In genomic region chr9:106575903-106576755, GRCh38 we compare ENCODE assay signal across 24 cellular contexts.
A peak's percentile ranks its signal among the peaks of the same experiment; 100 is the strongest.
DNase-seq lines count a peak whose midpoint lies in the region; ATAC-seq and TF ChIP-seq lines count a peak whose summit lies in the region.
"Had no signal": no experiment of that assay in that cellular context is flagged by ENCODE, and none has a peak within 500 bp of the region (broad histone marks: within the 10 kb centered on the region; RNA-seq: fewer than 3 reads in every experiment).

No MANE protein-coding gene starts in this region.

- no peak for DNase-seq in GM23338 (ENCODE audit: low spot score)
- DNase-seq in astrocyte of the hippocampus (ENCODE audit: low read depth, low spot score) = peak; percentile 6
- DNase-seq in mesenchymal stem cell = no peak
- peak; percentile 58 for DNase-seq in posterior vena cava (ENCODE audit: low spot score)
- no peak for DNase-seq in activated CD4-positive, alpha-beta T cell treated with anti-CD3 and anti-CD28 coated beads for 48 hours
- DNase-seq: activated CD4-positive, alpha-beta memory T cell treated with anti-CD3 and anti-CD28 coated beads for 36 hours; activated CD4-positive, CD25-positive, alpha-beta regulatory T cell; activated CD8-positive, alpha-beta memory T cell treated with anti-CD3 and anti-CD28 coated beads, Interleukin-2, amount 50 U/mL, for 48 hours; activated naive CD8-positive, alpha-beta T cell treated with anti-CD3 and anti-CD28 coated beads, Interleukin-2, amount 10 ng/mL, durations not matched to agents 7 days and 5 days; cerebellar nuclear complex; COR-L47; effector CD4-positive, alpha-beta T cell; NCI-H1105 treated with DMSO at 0.1 percent for 48 hours; NCI-H2081; NCI-H345; NCI-H774; nucleus accumbens; T-helper 9 cell had no signal

- no peak overlapping the region for H4K8ac ChIP-seq in mesenchymal stem cell (ENCODE audit: low read length)

- ATAC-seq in GM23338 (no peak), GM21367 (IDR thresholded peaks at IDR 0.05; ENCODE audit: unreplicated experiment) (no peak), HG03108 (IDR thresholded peaks at IDR 0.05; ENCODE audit: unreplicated experiment) (no peak), GM18870 (IDR thresholded peaks at IDR 0.05; ENCODE audit: unreplicated experiment) (no peak)
- ATAC-seq: Right ventricle myocardium inferior; stimulated activated effector memory CD8-positive, alpha-beta T cell treated with anti-CD3 and anti-CD28 coated beads, Interleukin-12 subunit alpha, Interleukin-12 subunit beta, amount 100 ng/mL, for 72 hours had no signal

- no peaks in the 10 kb centered on the region for H3K9me2 ChIP-seq in GM23338 (ENCODE audit: insufficient read depth)

- H4K20me1 ChIP-seq in GM23338 (replicated peaks; ENCODE audit: insufficient read depth) = no peaks in the 10 kb centered on the region

- H2BK5ac ChIP-seq in mesenchymal stem cell (ENCODE audit: low read depth, low read length, poor library complexity, severe bottlenecking) = no peak overlapping the region

- H3K4ac ChIP-seq in mesenchymal stem cell (ENCODE audit: low read depth in 1 of 2, low read length in 2 of 2) = no peak overlapping the region

- H3K27ac ChIP-seq in GM23338 (ENCODE audit: low read depth) (no peak overlapping the region), mesenchymal stem cell (ENCODE audit: low read length, poor library complexity, severe bottlenecking) (no peak overlapping the region)

- H3K4me1 Mint-ChIP-seq in GM23338 = peaks cover 6% of the 10 kb centered on the region; the same call in 1 of the 3 replicates
- H3K4me1 Mint-ChIP-seq: activated naive CD8-positive, alpha-beta T cell treated with anti-CD3 and anti-CD28 coated beads, Interleukin-2, amount 10 ng/mL, durations not matched to agents 7 days and 5 days; stimulated activated effector memory CD8-positive, alpha-beta T cell treated with anti-CD3 and anti-CD28 coated beads, Interleukin-12 subunit alpha, Interleukin-12 subunit beta, amount 100 ng/mL, for 72 hours had no signal

- no peak overlapping the region for H3K27ac Mint-ChIP-seq in GM23338
- H3K27ac Mint-ChIP-seq: activated CD4-positive, alpha-beta memory T cell treated with anti-CD3 and anti-CD28 coated beads for 36 hours; activated naive CD8-positive, alpha-beta T cell treated with anti-CD3 and anti-CD28 coated beads, Interleukin-2, amount 10 ng/mL, durations not matched to agents 7 days and 5 days; activated T-helper 2 cell treated with anti-CD3 and anti-CD28 coated beads, Interferon-gamma antibody, Interleukin-2, Interleukin-4, amounts not matched to agents 10 μg/mL and 5 μg/mL and 100 μg/mL, durations not matched to agents 14 hours and 24 hours and 36 hours; stimulated activated effector memory CD8-positive, alpha-beta T cell treated with anti-CD3 and anti-CD28 coated beads, Interleukin-12 subunit alpha, Interleukin-12 subunit beta, amount 100 ng/mL, for 72 hours had no signal

- intact Hi-C loops in posterior vena cava (cut with DNase I) = no loop called here

- peak overlapping the region; percentile 72 for H2AFZ ChIP-seq in GM23338
- H2AFZ ChIP-seq in mesenchymal stem cell (ENCODE audit: low read depth, low read length) = no peak overlapping the region

- H3F3A ChIP-seq in GM23338 (replicated peaks; ENCODE audit: low read depth) = no peaks in the 10 kb centered on the region

- peaks cover 2% of the 10 kb centered on the region for H3K27me3 Mint-ChIP-seq in GM23338 (ENCODE audit: insufficient read depth, low read depth, poor library complexity)
- H3K27me3 Mint-ChIP-seq: activated CD4-positive, alpha-beta memory T cell treated with anti-CD3 and anti-CD28 coated beads for 36 hours; activated naive CD8-positive, alpha-beta T cell treated with anti-CD3 and anti-CD28 coated beads, Interleukin-2, amount 10 ng/mL, durations not matched to agents 7 days and 5 days had no signal

- no peak overlapping the region for H3K4me3 Mint-ChIP-seq in GM23338
- H3K4me3 Mint-ChIP-seq: activated CD4-positive, alpha-beta memory T cell treated with anti-CD3 and anti-CD28 coated beads for 36 hours; activated naive CD8-positive, alpha-beta T cell treated with anti-CD3 and anti-CD28 coated beads, Interleukin-2, amount 10 ng/mL, durations not matched to agents 7 days and 5 days; stimulated activated effector memory CD8-positive, alpha-beta T cell treated with anti-CD3 and anti-CD28 coated beads, Interleukin-12 subunit alpha, Interleukin-12 subunit beta, amount 100 ng/mL, for 72 hours had no signal

- WGBS in mesenchymal stem cell = 75% methylated on average over 12 of the region's 12 CpGs

- no peak overlapping the region for H3K23ac ChIP-seq in mesenchymal stem cell (ENCODE audit: low read length in 2 of 2)

- H2BK120ac ChIP-seq in mesenchymal stem cell (ENCODE audit: low read depth, low read length) = peak overlapping the region; percentile 34

- no peak overlapping the region for H3K18ac ChIP-seq in mesenchymal stem cell (ENCODE audit: low read depth in 1 of 2, low read length in 2 of 2)

- H3K79me1 ChIP-seq in mesenchymal stem cell (replicated peaks; ENCODE audit: low read length, poor library complexity, severe bottlenecking) = no peaks in the 10 kb centered on the region

- H3K4me1 ChIP-seq in GM23338 (ENCODE audit: insufficient read depth) (no peaks in the 10 kb centered on the region), mesenchymal stem cell (ENCODE audit: control insufficient read depth, insufficient read depth, low read depth, low read length) (no peaks in the 10 kb centered on the region)

- H3K4me2 ChIP-seq in GM23338 (no peak overlapping the region), mesenchymal stem cell (ENCODE audit: low read length, poor library complexity, severe bottlenecking) (no peak overlapping the region)

- no peak overlapping the region for H2BK15ac ChIP-seq in mesenchymal stem cell (ENCODE audit: low read depth, poor library complexity, severe bottlenecking)

- H3K79me2 ChIP-seq in GM23338 (replicated peaks; ENCODE audit: insufficient read depth) = no peaks in the 10 kb centered on the region

- H3K27me3 ChIP-seq in GM23338 (ENCODE audit: insufficient read depth) (no peaks in the 10 kb centered on the region), mesenchymal stem cell (ENCODE audit: control insufficient read depth in 1 of 2, insufficient read depth in 1 of 2, low read length in 2 of 2) (no peaks in the 10 kb centered on the region)

- peaks cover 7% of the 10 kb centered on the region; the same call in 1 of the 3 replicates for H3K36me3 Mint-ChIP-seq in GM23338 (ENCODE audit: low read depth)
- H3K36me3 Mint-ChIP-seq: activated CD4-positive, alpha-beta memory T cell treated with anti-CD3 and anti-CD28 coated beads for 36 hours; activated naive CD8-positive, alpha-beta T cell treated with anti-CD3 and anti-CD28 coated beads, Interleukin-2, amount 10 ng/mL, durations not matched to agents 7 days and 5 days; stimulated activated effector memory CD8-positive, alpha-beta T cell treated with anti-CD3 and anti-CD28 coated beads, Interleukin-12 subunit alpha, Interleukin-12 subunit beta, amount 100 ng/mL, for 72 hours had no signal

- no peak overlapping the region for H3K9ac ChIP-seq in mesenchymal stem cell (ENCODE audit: low read length)

- no peak overlapping the region for H2AK5ac ChIP-seq in mesenchymal stem cell (ENCODE audit: low read length, severe bottlenecking)

- peaks cover 9% of the 10 kb centered on the region for H3K9me3 ChIP-seq in mesenchymal stem cell (ENCODE audit: control insufficient read depth, low read length)

- TF ChIP-seq CTCF in GM23338 (conservative IDR thresholded peaks at IDR 0.05; ENCODE audit: low read depth in 2 of 2) = no peak

- no peak overlapping the region for H3K14ac ChIP-seq in mesenchymal stem cell (ENCODE audit: low read length in 2 of 2)

- peaks cover 10% of the 10 kb centered on the region for H3K9me3 Mint-ChIP-seq in GM23338

- H3K4me3 ChIP-seq in GM23338 (no peak overlapping the region), mesenchymal stem cell (ENCODE audit: insufficient read depth in 1 of 2, low read depth in 1 of 2, low read length in 2 of 2) (no peak overlapping the region)

- H2BK12ac ChIP-seq in mesenchymal stem cell (ENCODE audit: low read length in 2 of 2) = no peak overlapping the region

- H4K91ac ChIP-seq in mesenchymal stem cell (ENCODE audit: low read length) = no peak overlapping the region

- H3K36me3 ChIP-seq in GM23338 (ENCODE audit: insufficient read depth) (no peaks in the 10 kb centered on the region), mesenchymal stem cell (ENCODE audit: control insufficient read depth in 1 of 2, insufficient read depth in 2 of 2, low read depth in 1 of 2, low read length in 2 of 2) (no peaks in the 10 kb centered on the region)

TF ChIP-seq in GM23338, 12 proteins besides CTCF, POLR2A, EP300 and RAD21 (continues in another document):
- TF ChIP-seq CREB1 (CRISPR knock-in tag; IDR thresholded peaks at IDR 0.05; ENCODE audit: low read depth) = no peak
- TF ChIP-seq ZNF331 (CRISPR knock-in tag; IDR thresholded peaks at IDR 0.05; ENCODE audit: low read depth) = no peak
- no peak for TF ChIP-seq JUNB (IDR thresholded peaks at IDR 0.05; ENCODE audit: unreplicated experiment)
- TF ChIP-seq ZNF114 (CRISPR knock-in tag; IDR thresholded peaks at IDR 0.05) = no peak

Comparison
In these comparisons a context has a peak if more than half of its experiments do, and no peak if none do; other contexts are left out.
1. DNase-seq: peak in astrocyte of the hippocampus (single experiment) and posterior vena cava (single experiment); none in GM23338 (single experiment), mesenchymal stem cell (single experiment) and activated CD4-positive, alpha-beta T cell treated with anti-CD3 and anti-CD28 coated beads for 48 hours (single experiment).